Comparison of ENCODE assay signal across 18 cellular contexts in genomic region chr2:181628590-181629585, GRCh38. TPM values are rescaled to one million over a fixed set of nuclear protein-coding genes. Genes with fewer than 3 reads are reported as not detected.
DNase-seq lines count a peak whose midpoint lies in the region; ATAC-seq and FAIRE-seq lines count a peak whose summit lies in the region.
"Had no signal": no experiment of that assay in that cellular context is flagged by ENCODE, and none has a peak within 500 bp of the region (broad histone marks: within the 10 kb centered on the region; RNA-seq: fewer than 3 reads in every experiment).

No MANE protein-coding gene starts in this region.

- no peaks in the 10 kb centered on the region for H3K9me3 Mint-ChIP-seq in T-cell
- H3K9me3 Mint-ChIP-seq: H9 had no signal

- no peak for ATAC-seq in T-cell (replicated peaks in 1 of 4)
- no peak for ATAC-seq in HG02938 (IDR thresholded peaks at IDR 0.05; ENCODE audit: unreplicated experiment)
- ATAC-seq: PC-3 had no signal

- no peaks in the 10 kb centered on the region for H3K36me3 Mint-ChIP-seq in T-cell

- FAIRE-seq in GM19239 (lab: Jason Lieb, UNC): peak; percentile 14
- FAIRE-seq in islet of Langerhans (lab: Jason Lieb, UNC): peak; percentile 99

- CTCF ChIA-PET in T-cell (lab: Charles Lee): no interaction called here

- POLR2A ChIA-PET in T-cell (lab: Charles Lee): no interaction called here

- no peak overlapping the region for H3K27ac Mint-ChIP-seq in T-cell
- H3K27ac Mint-ChIP-seq: H9 had no signal

- H3K4me1 Mint-ChIP-seq in T-cell: no peaks in the 10 kb centered on the region

- DNase-seq in NCI-H748 (lab: John Stamatoyannopoulos, UW; ENCODE audit: unreplicated experiment) (peak; percentile 66), NCI-H748 treated with DMSO at 0.1 percent for 48 hours (lab: John Stamatoyannopoulos, UW) (no peak), GM19239 (ENCODE audit: insufficient read length, low spot score) (no peak), NCI-H524 (lab: John Stamatoyannopoulos, UW) (peak; percentile 69 to 91), T-cell (no peak), T-helper 9 cell (no peak)
- DNase-seq: C1 segment of cervical spinal cord, DMS153, H9, KBM-7, NCI-H1694, PC-3, SJCRH30 had no signal

- peaks cover 2 to 27% of the 10 kb centered on the region in 2 donors for H3K27me3 Mint-ChIP-seq in T-cell

- H3K4me3 Mint-ChIP-seq in T-cell: no peak overlapping the region
- H3K4me3 Mint-ChIP-seq: H9 had no signal

RNA-seq across cellular contexts. Expression of gene CERKL, which starts 28.0 kb away (rescaled TPM):
- under 1 TPM in 1 of 5 donors, not detected in 4; 0.06 TPM for total RNA-seq in T-cell
- total RNA-seq: H9, NCI-H460, SJCRH30 had no signal

RNA-seq across cellular contexts. Expression of gene NEUROD1, which starts 51.4 kb away (rescaled TPM):
- total RNA-seq in T-cell: not detected
- total RNA-seq: A172, H9, M059J, NCI-H460, PC-3, SJCRH30 had no signal

Comparison
In these comparisons a context has a peak if more than half of its experiments do, and no peak if none do; other contexts are left out.
1. DNase-seq: peak in NCI-H748 (single experiment) and NCI-H524 (2 of 2); none in NCI-H748 treated with DMSO at 0.1 percent for 48 hours (single experiment), GM19239 (single experiment), T-cell (0 of 34) and T-helper 9 cell (single experiment).